Comparison of ENCODE assay signal across 14 cellular contexts in genomic region chr4:102247041-102247440, GRCh38.
DNase-seq lines count a peak whose midpoint lies in the region; ATAC-seq and TF ChIP-seq lines count a peak whose summit lies in the region.
"Had no signal": no experiment of that assay in that cellular context is flagged by ENCODE, and none has a peak within 500 bp of the region (broad histone marks: within the 10 kb centered on the region; RNA-seq: fewer than 3 reads in every experiment).

No MANE protein-coding gene starts in this region.

- WGBS in smooth muscle cell (ENCODE audit: low lambda C conversion rate) = 22% methylated on average over 1 of the region's 1 CpG

- CTCF ChIA-PET in PC-9 (lab: Charles Lee) = interaction anchor here (0.6 kb wide), 1 partner anchor 184 kb away, joined by 15 read pairs; no protein-coding TSS in a partner anchor

- H3K4me3 ChIP-seq in PC-9 (no peak overlapping the region), epithelial cell of esophagus (ENCODE audit: low read length) (no peak overlapping the region), smooth muscle cell (no peak overlapping the region)
- H3K4me3 ChIP-seq: K562 had no signal

- H3K27me3 ChIP-seq in PC-9 (ENCODE audit: insufficient read depth, low read depth) (no peaks in the 10 kb centered on the region), smooth muscle cell (ENCODE audit: low read depth) (no peaks in the 10 kb centered on the region)

- no peaks in the 10 kb centered on the region for H4K20me1 ChIP-seq in PC-9 (ENCODE audit: insufficient read depth)
- no peaks in the 10 kb centered on the region for H4K20me1 ChIP-seq in smooth muscle cell (ENCODE audit: low read depth)

- DNase-seq in EH (ENCODE audit: low read depth) (peak; percentile 3), PC-9 (no peak), epithelial cell of esophagus (ENCODE audit: low read depth) (peak; percentile 8), smooth muscle cell (lab: John Stamatoyannopoulos, UW; ENCODE audit: unreplicated experiment) (no peak), SIG-M5 (lab: John Stamatoyannopoulos, UW) (no peak)
- DNase-seq: CD4-positive, CD25-positive, alpha-beta regulatory T cell; NCI-H1092; NCI-H1694; NCI-H2107; NCI-H226; NCI-H526 treated with DMSO at 0.1 percent for 48 hours had no signal

- no peaks in the 10 kb centered on the region for H3F3A ChIP-seq in PC-9 (ENCODE audit: insufficient read depth, low read depth)
- no peaks in the 10 kb centered on the region for H3F3A ChIP-seq in smooth muscle cell (ENCODE audit: low read depth)

- no peak for ATAC-seq in HG03159 (IDR thresholded peaks at IDR 0.05; ENCODE audit: unreplicated experiment)
- ATAC-seq in HG03342 (IDR thresholded peaks at IDR 0.05; ENCODE audit: unreplicated experiment) = no peak
- ATAC-seq: K562 had no signal

- H2AFZ ChIP-seq in PC-9 (no peak overlapping the region), smooth muscle cell (ENCODE audit: low read depth) (no peak overlapping the region)

- H3K9me3 ChIP-seq in PC-9 (ENCODE audit: insufficient read depth, low read depth) (no peaks in the 10 kb centered on the region), smooth muscle cell (replicated peaks; ENCODE audit: low read depth) (no peaks in the 10 kb centered on the region)

- H3K4me1 ChIP-seq in PC-9 (replicated peaks; ENCODE audit: insufficient read depth) (peaks cover 13% of the 10 kb centered on the region), smooth muscle cell (ENCODE audit: low read depth) (peaks cover 3% of the 10 kb centered on the region)

- BruUV-seq in PC-9 (replicated peaks; lab: Mats Ljungman, UMichigan) = no TSS peak

- POLR2A ChIA-PET in PC-9 (lab: Charles Lee; ENCODE audit: unreplicated experiment) = no interaction called here

- H3K79me2 ChIP-seq in PC-9 (ENCODE audit: low read depth) (no peaks in the 10 kb centered on the region), smooth muscle cell (ENCODE audit: low read depth) (no peaks in the 10 kb centered on the region)

- intact Hi-C loops in PC-9 (cut with micrococcal nuclease; ENCODE audit: unreplicated experiment) = no loop called here

- H3K27ac ChIP-seq in PC-9 = 0 out of 2 replicates have a peak overlapping the region, but pooled peaks have one; percentile 7
- H3K27ac ChIP-seq in smooth muscle cell (ENCODE audit: low read depth) = peak overlapping the region; percentile 26

- H3K9ac ChIP-seq in smooth muscle cell (ENCODE audit: low read depth) = no peak overlapping the region

- no peaks in the 10 kb centered on the region for H3K9me2 ChIP-seq in PC-9 (ENCODE audit: insufficient read depth)

- H3K4me2 ChIP-seq in PC-9 (0 out of 2 replicates have a peak overlapping the region, but pooled peaks have one; percentile 11), smooth muscle cell (peak overlapping the region; percentile 32)

- TF ChIP-seq CTCF in PC-9 (conservative IDR thresholded peaks at IDR 0.05) = no peak
- no peak for TF ChIP-seq CTCF in epithelial cell of esophagus (IDR thresholded peaks at IDR 0.05; ENCODE audit: insufficient read depth, low read depth, low read length, missing control alignments)
- TF ChIP-seq CTCF in smooth muscle cell (IDR thresholded peaks at IDR 0.05; ENCODE audit: borderline replicate concordance, insufficient read depth, poor library complexity, severe bottlenecking) = no peak

- H3K36me3 ChIP-seq in PC-9 (ENCODE audit: low read depth) (no peaks in the 10 kb centered on the region), smooth muscle cell (ENCODE audit: low read depth) (no peaks in the 10 kb centered on the region)

Comparison
In these comparisons a context has a peak if more than half of its experiments do, and no peak if none do; other contexts are left out.
1. DNase-seq: peak in EH (single experiment) and epithelial cell of esophagus (single experiment); none in PC-9 (0 of 2), smooth muscle cell (single experiment) and SIG-M5 (single experiment).